ENCODE assay signal across 13 cellular contexts in genomic region chr4:94216394-94216793, GRCh38.
"Had no signal": no experiment of that assay in that cellular context is flagged by ENCODE, and none has a peak within 500 bp of the region (broad histone marks: within the 10 kb centered on the region; RNA-seq: fewer than 3 reads in every experiment).

No MANE protein-coding gene starts in this region.

- H3K9me3 Mint-ChIP-seq: activated naive CD4-positive, alpha-beta T cell treated with anti-CD3 and anti-CD28 coated beads, Interleukin-2, amount 10 ng/mL, durations not matched to agents 7 days and 5 days; stimulated activated naive CD8-positive, alpha-beta T cell treated with anti-CD3 and anti-CD28 coated beads, Interleukin-15, amount 100 ng/mL, for 72 hours had no signal

- H3K27ac Mint-ChIP-seq: activated naive CD4-positive, alpha-beta T cell treated with anti-CD3 and anti-CD28 coated beads, Interleukin-2, amount 10 ng/mL, durations not matched to agents 7 days and 5 days; endodermal cell; nephron progenitor cell; stimulated activated naive CD8-positive, alpha-beta T cell treated with anti-CD3 and anti-CD28 coated beads, Interleukin-15, amount 100 ng/mL, for 72 hours had no signal

- ATAC-seq: gastroesophageal sphincter; heart left ventricle; left cardiac atrium; right cardiac atrium; stimulated activated naive CD8-positive, alpha-beta T cell treated with anti-CD3 and anti-CD28 coated beads, Interleukin-15, amount 100 ng/mL, for 72 hours had no signal

- DNase-seq: activated CD4-positive, alpha-beta T cell treated with anti-CD3 and anti-CD28 coated beads, Interleukin-2, amount 50 U/mL, for 1 hour; activated effector memory CD4-positive, alpha-beta T cell treated with anti-CD3 and anti-CD28 coated beads, Interleukin-2, amount 50 U/mL, for 16 hours; activated naive CD4-positive, alpha-beta T cell treated with anti-CD3 and anti-CD28 coated beads, Interleukin-2, amount 10 ng/mL, durations not matched to agents 7 days and 5 days; activated T-cell treated with anti-CD3 and anti-CD28 coated beads for 4 hours; amygdala; cerebellar nuclear complex; endodermal cell; heart left ventricle; left cardiac atrium; nephron progenitor cell; right cardiac atrium; stimulated activated naive CD8-positive, alpha-beta T cell treated with anti-CD3 and anti-CD28 coated beads, Interleukin-15, amount 100 ng/mL, for 72 hours had no signal

- H3K4me3 Mint-ChIP-seq: activated naive CD4-positive, alpha-beta T cell treated with anti-CD3 and anti-CD28 coated beads, Interleukin-2, amount 10 ng/mL, durations not matched to agents 7 days and 5 days; endodermal cell; nephron progenitor cell; stimulated activated naive CD8-positive, alpha-beta T cell treated with anti-CD3 and anti-CD28 coated beads, Interleukin-15, amount 100 ng/mL, for 72 hours had no signal

- H3K27me3 Mint-ChIP-seq: activated naive CD4-positive, alpha-beta T cell treated with anti-CD3 and anti-CD28 coated beads, Interleukin-2, amount 10 ng/mL, durations not matched to agents 7 days and 5 days; stimulated activated naive CD8-positive, alpha-beta T cell treated with anti-CD3 and anti-CD28 coated beads, Interleukin-15, amount 100 ng/mL, for 72 hours had no signal
